23 cellular contexts compared by ENCODE assay signal in the genomic region with DNA sequence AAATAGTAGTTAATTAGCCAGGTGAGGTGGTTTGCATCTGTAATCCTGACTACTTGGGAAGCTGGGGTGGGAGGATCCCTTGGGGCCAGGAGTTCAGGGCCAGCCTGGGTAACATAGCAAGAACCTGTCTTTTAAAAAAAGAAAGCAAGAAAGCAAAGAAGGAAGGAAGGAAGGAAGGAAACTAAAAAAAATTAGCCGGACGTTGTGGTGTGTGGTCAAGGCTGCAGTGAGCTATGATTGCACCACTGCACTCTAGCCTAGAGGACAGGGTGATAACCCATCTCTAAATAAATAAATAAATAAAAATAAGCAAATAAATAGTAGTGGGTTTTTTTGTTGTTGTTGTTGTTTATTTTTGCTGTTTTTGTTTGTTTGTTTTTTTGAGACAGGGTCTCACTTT. TPM values are rescaled to one million over a fixed set of nuclear protein-coding genes. Genes with fewer than 3 reads are reported as not detected.
DNase-seq lines count a peak whose midpoint lies in the region; ATAC-seq lines count a peak whose summit lies in the region.
"Had no signal": no experiment of that assay in that cellular context is flagged by ENCODE, and none has a peak within 500 bp of the region (broad histone marks: within the 10 kb centered on the region; RNA-seq: fewer than 3 reads in every experiment).

No MANE protein-coding gene starts in this region.

- H3K4me3 Mint-ChIP-seq in memory B cell: no peak overlapping the region
- H3K4me3 Mint-ChIP-seq: activated CD4-positive, alpha-beta T cell treated with anti-CD3 and anti-CD28 coated beads, Interleukin-2, amount 10 ng/mL, durations not matched to agents 7 days and 5 days; nephron; T-helper 2 cell treated with Interferon-gamma antibody and Interleukin-4, amounts not matched to agents 5 μg/mL and 100 μg/mL, for 36 hours had no signal

- H3K9me3 ChIP-seq in BLaER1 treated with 17β-estradiol and CSF1 and Interleukin-3, amounts not matched to agents 10 nM and 100 nM (replicated peaks in 1 of 11): peaks cover 4 to 39% (median 22%) of the 10 kb centered on the region in 11 experiments; a peak in 14 of 22 replicates
- H3K9me3 ChIP-seq: breast epithelium, Caco-2, ovary, tibial nerve had no signal

- H3K4me1 Mint-ChIP-seq in memory B cell: peaks cover 8% of the 10 kb centered on the region
- H3K4me1 Mint-ChIP-seq: nephron had no signal

- H3K36me3 ChIP-seq in BLaER1 treated with 17β-estradiol and CSF1 and Interleukin-3, amounts not matched to agents 10 nM and 100 nM: no peaks in the 10 kb centered on the region
- no peaks in the 10 kb centered on the region for H3K36me3 ChIP-seq in mesendoderm (ENCODE audit: control insufficient read depth, insufficient read depth, low read length)
- H3K36me3 ChIP-seq: breast epithelium, ovary, tibial nerve had no signal

- H4K5ac ChIP-seq in mesendoderm (ENCODE audit: low read length): no peak overlapping the region

- no peaks in the 10 kb centered on the region for H3K79me2 ChIP-seq in mesendoderm (ENCODE audit: control insufficient read depth, insufficient read depth, low read length)

- no peak overlapping the region for H3K4ac ChIP-seq in mesendoderm (ENCODE audit: low read depth, low read length)

- no peak overlapping the region for H3K23ac ChIP-seq in mesendoderm (ENCODE audit: low read length)

- no peak overlapping the region for H2BK5ac ChIP-seq in mesendoderm (ENCODE audit: low read length)

- no peak overlapping the region for H4K8ac ChIP-seq in mesendoderm (ENCODE audit: low read depth, low read length)

- no peak overlapping the region for H3K56ac ChIP-seq in mesendoderm (ENCODE audit: low read length)

- DNase-seq in NOMO-1 (lab: John Stamatoyannopoulos, UW; ENCODE audit: unreplicated experiment in 2 of 2) (peak; percentile 28 to 35), memory B cell (ENCODE audit: low spot score in 2 of 2) (no peak), T-helper 9 cell (no peak), SHP77 (lab: John Stamatoyannopoulos, UW) (no peak), mesendoderm (no peak)
- DNase-seq: activated CD4-positive, alpha-beta T cell treated with anti-CD3 and anti-CD28 coated beads, Interleukin-2, amount 10 ng/mL, durations not matched to agents 7 days and 5 days; activated naive CD4-positive, alpha-beta T cell treated with anti-CD3 and anti-CD28 coated beads, Interleukin-2, amount 50 U/mL, for 16 hours; C1 segment of cervical spinal cord; Caco-2; GDM1; NCI-H2029 treated with DMSO at 0.1 percent for 48 hours; NCI-H226; NCI-H69; ovary; small intestine; stimulated activated CD8-positive, alpha-beta memory T cell treated with anti-CD3 and anti-CD28 coated beads, Interleukin-4, amount 100 ng/mL, for 48 hours had no signal

- H3K4me3 ChIP-seq in BLaER1 treated with 17β-estradiol and CSF1 and Interleukin-3, amounts not matched to agents 10 nM and 100 nM: peak overlapping the region in 3 of 10 experiments; percentile 2 to 25 (median 14); a peak in 3 of 20 replicates
- H3K4me3 ChIP-seq in mesendoderm (ENCODE audit: low read length): no peak overlapping the region
- H3K4me3 ChIP-seq: breast epithelium, ovary, tibial nerve had no signal

- peaks cover 3% of the 10 kb centered on the region for H3K27me3 Mint-ChIP-seq in memory B cell

- H2BK15ac ChIP-seq in mesendoderm (replicated peaks; ENCODE audit: low read depth): no peak overlapping the region

- ATAC-seq in GM21390 (IDR thresholded peaks at IDR 0.05; ENCODE audit: unreplicated experiment): peak; percentile 61
- peak; percentile 50 for ATAC-seq in memory B cell (ENCODE audit: low read depth)
- ATAC-seq: SK-N-SH treated with all-trans-retinoic acid at 6 μM for 48 hours had no signal

- no peaks in the 10 kb centered on the region for H3K79me1 ChIP-seq in mesendoderm (ENCODE audit: low read length)

- H3K27me3 ChIP-seq in BLaER1 treated with 17β-estradiol and CSF1 and Interleukin-3, amounts not matched to agents 10 nM and 100 nM: no peaks in the 10 kb centered on the region
- H3K27me3 ChIP-seq in mesendoderm (ENCODE audit: insufficient read depth, low read length, poor library complexity): no peaks in the 10 kb centered on the region
- H3K27me3 ChIP-seq: breast epithelium, ovary, tibial nerve had no signal

- peaks cover 16 to 40% (median 24%) of the 10 kb centered on the region in 10 experiments for H3K4me1 ChIP-seq in BLaER1 treated with 17β-estradiol and CSF1 and Interleukin-3, amounts not matched to agents 10 nM and 100 nM
- no peaks in the 10 kb centered on the region for H3K4me1 ChIP-seq in mesendoderm (ENCODE audit: control insufficient read depth, low read depth, low read length)
- H3K4me1 ChIP-seq: breast epithelium, tibial nerve had no signal

- H3K9me3 Mint-ChIP-seq in memory B cell: no peaks in the 10 kb centered on the region
- H3K9me3 Mint-ChIP-seq: activated CD4-positive, alpha-beta T cell treated with anti-CD3 and anti-CD28 coated beads, Interleukin-2, amount 10 ng/mL, durations not matched to agents 7 days and 5 days; T-helper 2 cell treated with Interferon-gamma antibody and Interleukin-4, amounts not matched to agents 5 μg/mL and 100 μg/mL, for 36 hours had no signal

- H3K18ac ChIP-seq in mesendoderm (ENCODE audit: low read length): no peak overlapping the region

- H2BK120ac ChIP-seq in mesendoderm (ENCODE audit: low read depth, low read length): no peak overlapping the region

- no CpG with 5 or more reads among the region's 2 CpGs for WGBS in mesendoderm (ENCODE audit: extremely low coverage, insufficient coverage, low lambda C conversion rate)

- no peaks in the 10 kb centered on the region for H3K36me3 Mint-ChIP-seq in memory B cell

- peak overlapping the region; percentile 65 to 83 (median 72) for H3K4me2 ChIP-seq in BLaER1 treated with 17β-estradiol and CSF1 and Interleukin-3, amounts not matched to agents 10 nM and 100 nM
- H3K4me2 ChIP-seq in mesendoderm (ENCODE audit: low read length): no peak overlapping the region

- H3K27ac Mint-ChIP-seq in memory B cell: no peak overlapping the region
- H3K27ac Mint-ChIP-seq: activated CD4-positive, alpha-beta T cell treated with anti-CD3 and anti-CD28 coated beads, Interleukin-2, amount 10 ng/mL, durations not matched to agents 7 days and 5 days; nephron; T-helper 2 cell treated with Interferon-gamma antibody and Interleukin-4, amounts not matched to agents 5 μg/mL and 100 μg/mL, for 36 hours had no signal

- peak overlapping the region in 4 of 11 experiments; percentile 56 to 62 (median 58); a peak in 5 of 22 replicates for H3K9ac ChIP-seq in BLaER1 treated with 17β-estradiol and CSF1 and Interleukin-3, amounts not matched to agents 10 nM and 100 nM
- H3K9ac ChIP-seq in mesendoderm (ENCODE audit: low read length): no peak overlapping the region

- peak overlapping the region in 9 of 11 experiments; percentile 35 to 85 (median 67); a peak in 16 of 22 replicates for H3K27ac ChIP-seq in BLaER1 treated with 17β-estradiol and CSF1 and Interleukin-3, amounts not matched to agents 10 nM and 100 nM
- no peak overlapping the region for H3K27ac ChIP-seq in mesendoderm (ENCODE audit: low read depth, low read length)
- H3K27ac ChIP-seq: breast epithelium, ovary, tibial nerve had no signal

- no peaks in the 10 kb centered on the region for H4K20me1 ChIP-seq in BLaER1 treated with 17β-estradiol and CSF1 and Interleukin-3, amounts not matched to agents 10 nM and 100 nM

- H2AK5ac ChIP-seq in mesendoderm (ENCODE audit: low read length): no peak overlapping the region

RNA-seq across cellular contexts. Expression of a gene that starts 39.3 kb away (rescaled TPM):
- 7.1 TPM for polyA plus RNA-seq in mesendoderm (2013, experiment 1 of 2)
- polyA plus RNA-seq in mesendoderm (2013, experiment 2 of 2): 7.7 TPM

RNA-seq across cellular contexts. Expression of a gene that starts 48.3 kb away (rescaled TPM):
- polyA plus RNA-seq in mesendoderm (2013, experiment 1 of 2): 0.74 TPM
- 0.70 TPM for polyA plus RNA-seq in mesendoderm (2013, experiment 2 of 2)

Comparison
In these comparisons a context has a peak if more than half of its experiments do, and no peak if none do; other contexts are left out.
1. DNase-seq: peak in NOMO-1 (2 of 2); none in memory B cell (0 of 2), T-helper 9 cell (single experiment), SHP77 (0 of 2) and mesendoderm (single experiment).